ENCODE assay signal across 20 cellular contexts in the genomic region with DNA sequence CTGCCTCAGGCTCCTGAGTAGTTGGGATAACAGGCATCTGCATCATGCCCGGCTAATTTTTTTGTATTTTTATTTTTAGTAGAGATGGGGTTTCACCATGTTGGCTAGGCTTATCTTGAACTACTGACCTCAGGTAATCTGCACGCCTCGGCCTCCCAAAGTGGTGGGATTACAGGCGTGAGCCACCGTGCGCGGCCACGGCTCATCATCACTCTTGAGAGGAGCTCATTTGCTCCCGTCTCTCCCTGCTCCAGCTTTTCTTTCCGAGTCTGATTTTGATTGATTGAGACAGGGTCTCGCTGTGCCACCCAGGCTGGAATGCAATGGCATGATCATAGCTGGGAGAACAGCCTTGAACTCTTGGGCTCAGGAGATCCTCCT. TPM values are rescaled to one million over a fixed set of nuclear protein-coding genes. Genes with fewer than 3 reads are reported as not detected.
DNase-seq lines count a peak whose midpoint lies in the region; ATAC-seq and TF ChIP-seq lines count a peak whose summit lies in the region.
"Had no signal": no experiment of that assay in that cellular context is flagged by ENCODE, and none has a peak within 500 bp of the region (broad histone marks: within the 10 kb centered on the region; RNA-seq: fewer than 3 reads in every experiment).

No MANE protein-coding gene starts in this region.

- H3K27me3 ChIP-seq in AG04450 (ENCODE audit: control insufficient read depth, insufficient read depth, low read length) (no peaks in the 10 kb centered on the region), colonic mucosa (no peaks in the 10 kb centered on the region), trophoblast cell (ENCODE audit: insufficient read depth, low read length) (no peaks in the 10 kb centered on the region), testis (no peaks in the 10 kb centered on the region)
- no peaks in the 10 kb centered on the region for H3K27me3 ChIP-seq in CD4-positive, alpha-beta T cell (ENCODE audit: control insufficient read depth, insufficient read depth, low read length)
- H3K27me3 ChIP-seq: esophagus squamous epithelium, Peyer's patch, vagina had no signal

- H3K36me3 ChIP-seq in colonic mucosa: no peaks in the 10 kb centered on the region
- H3K36me3 ChIP-seq in trophoblast cell (ENCODE audit: control insufficient read depth in 1 of 2, insufficient read depth in 2 of 2, low read length in 2 of 2): peaks cover 11% of the 10 kb centered on the region in 2 experiments
- H3K36me3 ChIP-seq in testis (ENCODE audit: low read depth, missing control alignments): no peaks in the 10 kb centered on the region
- H3K36me3 ChIP-seq: vagina had no signal

- H3K4me1 ChIP-seq in colonic mucosa (no peaks in the 10 kb centered on the region), trophoblast cell (ENCODE audit: control insufficient read depth in 1 of 2, insufficient read depth in 2 of 2, low read length in 2 of 2) (peaks cover 26 to 48% of the 10 kb centered on the region in 2 experiments), testis (peaks cover 11% of the 10 kb centered on the region)

- no peaks in the 10 kb centered on the region for H3K27me3 Mint-ChIP-seq in CD4-positive, alpha-beta T cell
- H3K27me3 Mint-ChIP-seq: CD4-positive, alpha-beta memory T cell; naive thymus-derived CD8-positive, alpha-beta T cell; T-helper 17 cell had no signal

- no peak overlapping the region for H3K4me3 Mint-ChIP-seq in CD4-positive, alpha-beta T cell
- H3K4me3 Mint-ChIP-seq: activated T-cell treated with anti-CD3 and anti-CD28 coated beads, Interleukin-2, amount 50 U/mL, for 4 hours; naive thymus-derived CD8-positive, alpha-beta T cell; T-helper 17 cell had no signal

- no peak overlapping the region for H3K23ac ChIP-seq in trophoblast cell (ENCODE audit: low read length)

- H3K79me1 ChIP-seq in trophoblast cell (ENCODE audit: low read length): peaks cover 20% of the 10 kb centered on the region

- no peaks in the 10 kb centered on the region for H3K9me3 Mint-ChIP-seq in CD4-positive, alpha-beta T cell
- H3K9me3 Mint-ChIP-seq: activated T-cell treated with anti-CD3 and anti-CD28 coated beads, Interleukin-2, amount 50 U/mL, for 4 hours; CD4-positive, alpha-beta memory T cell; naive thymus-derived CD8-positive, alpha-beta T cell had no signal

- DNase-seq in AG04450 (ENCODE audit: low read depth, low spot score): no peak
- no peak for DNase-seq in CD4-positive, alpha-beta T cell
- DNase-seq in colonic mucosa: no peak
- no peak for DNase-seq in trophoblast cell
- DNase-seq in GM19240 (ENCODE audit: insufficient read length, low spot score): no peak
- DNase-seq in epidermal melanocyte (ENCODE audit: insufficient read length, low spot score): no peak
- DNase-seq in testis: no peak
- DNase-seq: activated T-cell treated with anti-CD3 and anti-CD28 coated beads, Interleukin-2, amount 50 U/mL, for 4 hours; anterior cingulate cortex; CD4-positive, alpha-beta memory T cell; esophagus squamous epithelium; hippocampal formation; left colon; naive thymus-derived CD8-positive, alpha-beta T cell; NCI-H748 treated with DMSO at 0.1 percent for 48 hours; Peyer's patch; stimulated activated CD4-positive, alpha-beta T cell treated with anti-CD3 and anti-CD28 coated beads, Interleukin-4, amount 100 ng/mL, for 1 hour; T-helper 17 cell had no signal

- peak overlapping the region; percentile 80 for H2BK12ac ChIP-seq in trophoblast cell (ENCODE audit: low read length)

- TF ChIP-seq POLR2A in testis (IDR thresholded peaks at IDR 0.05): no peak

- intact Hi-C loops in CD4-positive, alpha-beta T cell (cut with DNase I, micrococcal nuclease): no loop called here
- intact Hi-C loops in colonic mucosa (cut with DNase I): no loop called here
- intact Hi-C loops in testis (cut with DNase I; ENCODE audit: low total_unique reads): no loop called here

- peak overlapping the region; percentile 78 for H3K27ac Mint-ChIP-seq in CD4-positive, alpha-beta T cell

- CTCF ChIA-PET in AG04450 (lab: Charles Lee): interaction anchor here (0.8 to 1.2 kb wide), 3 partner anchors 10 to 31 kb away, joined by 3 to 4 read pairs (median 3); no protein-coding TSS in a partner anchor
- CTCF ChIA-PET in CD4-positive, alpha-beta T cell (lab: Charles Lee): interaction anchor here (1.3 kb wide), 1 partner anchor 31 kb away, joined by 3 read pairs; no protein-coding TSS in a partner anchor

- POLR2A ChIA-PET in AG04450 (lab: Yijun Ruan, JAX): interaction anchor here (1.6 to 3.3 kb wide), 4 partner anchors 12 to 31 kb away, joined by 3 to 21 read pairs (median 5); partner anchors contain the start of gene SOCS3
- POLR2A ChIA-PET in CD4-positive, alpha-beta T cell (lab: Charles Lee): no interaction called here

- H3K4ac ChIP-seq in trophoblast cell (ENCODE audit: low read depth, low read length): peak overlapping the region; percentile 84

- no peak for ATAC-seq in CD4-positive, alpha-beta T cell (ENCODE audit: poor library complexity)
- ATAC-seq: activated T-cell treated with anti-CD3 and anti-CD28 coated beads, Interleukin-2, amount 50 U/mL, for 4 hours; left colon; naive thymus-derived CD8-positive, alpha-beta T cell; T-helper 17 cell had no signal

- H3K79me2 ChIP-seq in trophoblast cell (ENCODE audit: control insufficient read depth, insufficient read depth, low read length, poor library complexity): peaks cover 36% of the 10 kb centered on the region

- peak overlapping the region; percentile 25 for H3K18ac ChIP-seq in trophoblast cell (ENCODE audit: low read length)

- peaks cover 37% of the 10 kb centered on the region for H3K36me3 Mint-ChIP-seq in CD4-positive, alpha-beta T cell (ENCODE audit: low read depth)

- TF ChIP-seq CTCF in AG04450 (IDR thresholded peaks at IDR 0.05; ENCODE audit: low read depth, low read length): no peak
- no peak for TF ChIP-seq CTCF in CD4-positive, alpha-beta T cell (IDR thresholded peaks at IDR 0.05)
- no peak for TF ChIP-seq CTCF in colonic mucosa (IDR thresholded peaks at IDR 0.05)
- no peak for TF ChIP-seq CTCF in testis (IDR thresholded peaks at IDR 0.05)

- H4K12ac ChIP-seq in trophoblast cell (ENCODE audit: low read depth, low read length): no peak overlapping the region

- H3K27ac ChIP-seq in AG04450 (ENCODE audit: low read depth, low read length) (peak overlapping the region; percentile 97), colonic mucosa (peak overlapping the region; percentile 8), trophoblast cell (ENCODE audit: low read depth, low read length) (peak overlapping the region; percentile 84), testis (no peak overlapping the region)
- no peak overlapping the region for H3K27ac ChIP-seq in CD4-positive, alpha-beta T cell (ENCODE audit: low read depth, low read length)

- peak overlapping the region; percentile 46 for H2BK5ac ChIP-seq in trophoblast cell (ENCODE audit: low read depth, low read length, poor library complexity)

- peak overlapping the region; percentile 81 for H2BK120ac ChIP-seq in trophoblast cell (ENCODE audit: insufficient read depth, low read length, poor library complexity)

- peak overlapping the region; percentile 49 for H3K14ac ChIP-seq in trophoblast cell (ENCODE audit: low read length)

- peak overlapping the region; percentile 58 for H4K8ac ChIP-seq in trophoblast cell (ENCODE audit: low read depth, low read length)

- peaks cover 56% of the 10 kb centered on the region for H3K4me1 Mint-ChIP-seq in CD4-positive, alpha-beta T cell (ENCODE audit: low read depth)

- WGBS in trophoblast cell (ENCODE audit: extremely low coverage, insufficient coverage, insufficient read length): no CpG with 5 or more reads among the region's 11 CpGs
- WGBS in testis, 2 donors: 90 to 98% methylated on average over 11 of the region's 11 CpGs

- peak overlapping the region; percentile 92 for H2AK5ac ChIP-seq in trophoblast cell (ENCODE audit: low read length)

- H3K9ac ChIP-seq in colonic mucosa (ENCODE audit: low read depth in 2 of 2, low read length in 2 of 2) (no peak overlapping the region), trophoblast cell (ENCODE audit: low read length) (no peak overlapping the region)

- H4K91ac ChIP-seq in trophoblast cell (ENCODE audit: low read depth, low read length): peak overlapping the region; percentile 81

- H3K4me2 ChIP-seq in trophoblast cell (ENCODE audit: low read length): no peak overlapping the region

- H3K4me3 ChIP-seq in AG04450 (ENCODE audit: low read depth, low read length): no peak overlapping the region
- no peak overlapping the region for H3K4me3 ChIP-seq in colonic mucosa
- no peak overlapping the region for H3K4me3 ChIP-seq in trophoblast cell (ENCODE audit: low read depth, low read length)
- no peak overlapping the region for H3K4me3 ChIP-seq in testis
- H3K4me3 ChIP-seq: coronary artery, esophagus squamous epithelium, Peyer's patch, vagina had no signal

- H2AFZ ChIP-seq in trophoblast cell (ENCODE audit: insufficient read depth, low read length, poor library complexity): no peak overlapping the region

- no peaks in the 10 kb centered on the region for H3K9me3 ChIP-seq in AG04450 (ENCODE audit: control insufficient read depth, insufficient read depth, low read length)
- H3K9me3 ChIP-seq in CD4-positive, alpha-beta T cell (ENCODE audit: control insufficient read depth, low read length): no peaks in the 10 kb centered on the region
- no peaks in the 10 kb centered on the region for H3K9me3 ChIP-seq in colonic mucosa
- H3K9me3 ChIP-seq in trophoblast cell (ENCODE audit: insufficient read depth, low read depth, low read length): no peaks in the 10 kb centered on the region
- no peaks in the 10 kb centered on the region for H3K9me3 ChIP-seq in testis
- H3K9me3 ChIP-seq: esophagus squamous epithelium, Peyer's patch, vagina had no signal

RNA-seq across cellular contexts. Expression of gene PGS1, which starts 12.6 kb away (rescaled TPM):
- polyA plus RNA-seq in AG04450 (2011; rRNA removed) (31.0 and 31.7 TPM in 2 replicates), testis (ENCODE audit: insufficient read depth, low read depth, low replicate concordance) (34.9 TPM)
- 32.8 and 40.5 TPM in 2 replicates for polyA minus RNA-seq in AG04450 (2011; rRNA and poly(A)+ RNA removed)
- 10 to 100 TPM; 40.9 to 45.3 TPM for total RNA-seq in CD4-positive, alpha-beta T cell
- total RNA-seq in colonic mucosa (10 to 100 TPM; 33.3 to 40.2 TPM), testis (10 to 100 TPM; 50.4 to 58.4 TPM)
- polyA plus RNA-seq in trophoblast cell (2013): 23.9 and 26.5 TPM in 2 replicates

RNA-seq across cellular contexts. Expression of gene SOCS3, which starts 31.2 kb away (rescaled TPM):
- polyA plus RNA-seq in AG04450 (2011; rRNA removed) (15.3 and 21.0 TPM in 2 replicates), testis (ENCODE audit: insufficient read depth, low read depth, low replicate concordance) (9.6 TPM)
- polyA minus RNA-seq in AG04450 (2011; rRNA and poly(A)+ RNA removed): 40.1 and 42.9 TPM in 2 replicates
- 100 to 1,000 TPM; 414 to 427 TPM for total RNA-seq in CD4-positive, alpha-beta T cell
- total RNA-seq in colonic mucosa (10 to 100 TPM; 19.7 to 29.4 TPM), testis (10 to 100 TPM in 1 of 2 donors, 1 to 10 TPM in 1; 2.2 to 17.8 TPM)
- polyA plus RNA-seq in trophoblast cell (2013): 33.2 and 33.8 TPM in 2 replicates

Comparison
In these comparisons a context has a peak if more than half of its experiments do, and no peak if none do; other contexts are left out.
1. H3K27ac ChIP-seq: peak in AG04450 (single experiment), colonic mucosa (single experiment) and trophoblast cell (single experiment); none in CD4-positive, alpha-beta T cell (single experiment) and testis (0 of 2).
2. RNA of gene SOCS3, which starts 31.2 kb away (total RNA-seq): 414 to 427 TPM in CD4-positive, alpha-beta T cell; 19.7 to 29.4 TPM in colonic mucosa and 2.2 to 17.8 TPM in testis; every median in the first group is over 10 times any median in the second.